ENCODE assay signal across 1 cellular context in the genomic region with DNA sequence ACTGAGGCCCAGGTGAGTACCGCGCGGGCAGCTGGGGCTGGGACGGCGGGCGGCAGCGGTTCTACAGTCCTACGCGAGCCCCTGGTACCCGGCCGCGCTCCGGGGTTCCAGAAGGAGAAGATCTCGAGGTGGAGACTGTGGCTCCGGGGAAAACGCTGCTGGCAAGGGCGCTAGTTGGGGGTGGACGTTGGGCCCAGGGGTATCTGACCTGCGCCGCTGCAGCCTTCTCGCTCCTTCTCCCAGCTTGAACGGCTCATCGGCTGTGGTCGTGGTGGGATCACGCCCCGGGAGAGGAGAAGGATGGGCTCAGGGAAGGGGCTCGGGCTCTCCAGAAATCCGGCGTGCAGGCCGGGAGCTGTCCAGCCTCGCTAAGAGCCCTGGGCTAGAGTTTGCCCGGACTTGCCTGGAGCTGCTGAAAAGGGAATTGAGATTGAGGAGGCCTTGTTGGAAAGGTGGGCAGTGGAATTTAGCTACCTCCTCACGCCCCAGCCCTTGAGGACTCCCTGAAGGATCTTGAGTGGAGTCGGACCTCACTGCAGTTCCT.
A peak's percentile ranks its signal among the peaks of the same experiment; 100 is the strongest.
TF ChIP-seq lines count a peak whose summit lies in the region.

No MANE protein-coding gene starts in this region.

TF ChIP-seq in HepG2, 621 proteins besides CTCF, POLR2A, EP300 and RAD21:
- TF ChIP-seq ZNF800 (CRISPR knock-in tag; IDR thresholded peaks at IDR 0.05): peak; percentile 72
- TF ChIP-seq REST (IDR thresholded peaks at IDR 0.05; ENCODE audit: borderline replicate concordance in 1 of 2, low read depth in 1 of 2, low read length in 2 of 2): peak; percentile 63 to 90
- 0 out of 2 replicates have a peak, but pooled peaks have one; percentile 32 for TF ChIP-seq ZNF557 (CRISPR knock-in tag; IDR thresholded peaks at IDR 0.05)
- no peak for TF ChIP-seq MBD4 (IDR thresholded peaks at IDR 0.05; ENCODE audit: borderline replicate concordance, low read length)
- 0 out of 2 replicates have a peak, but pooled peaks have one; percentile 4 for TF ChIP-seq ZNF773 (CRISPR knock-in tag; IDR thresholded peaks at IDR 0.05; ENCODE audit: borderline replicate concordance)
- TF ChIP-seq ZZZ3 (CRISPR knock-in tag; IDR thresholded peaks at IDR 0.05; ENCODE audit: borderline replicate concordance): 0 out of 2 replicates have a peak, but pooled peaks have one; percentile 33
- TF ChIP-seq ZNF687 (CRISPR knock-in tag; IDR thresholded peaks at IDR 0.05): peak; percentile 7; the same call in 1 of the 2 replicates
- TF ChIP-seq, protein P1, sequence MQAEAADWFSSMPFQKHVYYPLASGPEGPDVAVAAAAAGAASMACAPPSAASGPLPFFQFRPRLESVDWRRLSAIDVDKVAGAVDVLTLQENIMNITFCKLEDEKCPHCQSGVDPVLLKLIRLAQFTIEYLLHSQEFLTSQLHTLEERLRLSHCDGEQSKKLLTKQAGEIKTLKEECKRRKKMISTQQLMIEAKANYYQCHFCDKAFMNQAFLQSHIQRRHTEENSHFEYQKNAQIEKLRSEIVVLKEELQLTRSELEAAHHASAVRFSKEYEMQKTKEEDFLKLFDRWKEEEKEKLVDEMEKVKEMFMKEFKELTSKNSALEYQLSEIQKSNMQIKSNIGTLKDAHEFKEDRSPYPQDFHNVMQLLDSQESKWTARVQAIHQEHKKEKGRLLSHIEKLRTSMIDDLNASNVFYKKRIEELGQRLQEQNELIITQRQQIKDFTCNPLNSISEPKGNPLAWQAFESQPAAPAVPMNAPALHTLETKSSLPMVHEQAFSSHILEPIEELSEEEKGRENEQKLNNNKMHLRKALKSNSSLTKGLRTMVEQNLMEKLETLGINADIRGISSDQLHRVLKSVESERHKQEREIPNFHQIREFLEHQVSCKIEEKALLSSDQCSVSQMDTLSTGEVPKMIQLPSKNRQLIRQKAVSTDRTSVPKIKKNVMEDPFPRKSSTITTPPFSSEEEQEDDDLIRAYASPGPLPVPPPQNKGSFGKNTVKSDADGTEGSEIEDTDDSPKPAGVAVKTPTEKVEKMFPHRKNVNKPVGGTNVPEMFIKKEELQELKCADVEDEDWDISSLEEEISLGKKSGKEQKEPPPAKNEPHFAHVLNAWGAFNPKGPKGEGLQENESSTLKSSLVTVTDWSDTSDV (CRISPR knock-in tag; IDR thresholded peaks at IDR 0.05): no peak
- TF ChIP-seq ZBTB4 (CRISPR knock-in tag; IDR thresholded peaks at IDR 0.05; ENCODE audit: borderline replicate concordance): no peak
- no peak for TF ChIP-seq RXRA (CRISPR knock-in tag; IDR thresholded peaks at IDR 0.05)
- no peak for TF ChIP-seq ARHGAP35 (CRISPR knock-in tag; IDR thresholded peaks at IDR 0.05; ENCODE audit: borderline replicate concordance)
- TF ChIP-seq EHMT2 (IDR thresholded peaks at IDR 0.05; ENCODE audit: borderline replicate concordance, low read depth, low read length): peak; percentile 43; the same call in 1 of the 2 replicates
- TF ChIP-seq MIER2 (CRISPR knock-in tag; IDR thresholded peaks at IDR 0.05): peak; percentile 86
- TF ChIP-seq SOX13 (IDR thresholded peaks at IDR 0.05): no peak
- TF ChIP-seq SOX13 (CRISPR knock-in tag; conservative IDR thresholded peaks at IDR 0.05 in 1 of 2, IDR thresholded peaks at IDR 0.05 in 1 of 2): 0 out of 4 replicates have a peak, but pooled peaks of 1 of the 2 experiments have one; percentile 8
- TF ChIP-seq ZNF614 (CRISPR knock-in tag; IDR thresholded peaks at IDR 0.05; ENCODE audit: borderline replicate concordance): no peak
- TF ChIP-seq HMG20B (CRISPR knock-in tag; conservative IDR thresholded peaks at IDR 0.05): no peak
- TF ChIP-seq MYPOP (CRISPR knock-in tag; IDR thresholded peaks at IDR 0.05): peak; percentile 58; the same call in 1 of the 2 replicates
